Comparison of ENCODE assay signal across 1 cellular context in the genomic region with DNA sequence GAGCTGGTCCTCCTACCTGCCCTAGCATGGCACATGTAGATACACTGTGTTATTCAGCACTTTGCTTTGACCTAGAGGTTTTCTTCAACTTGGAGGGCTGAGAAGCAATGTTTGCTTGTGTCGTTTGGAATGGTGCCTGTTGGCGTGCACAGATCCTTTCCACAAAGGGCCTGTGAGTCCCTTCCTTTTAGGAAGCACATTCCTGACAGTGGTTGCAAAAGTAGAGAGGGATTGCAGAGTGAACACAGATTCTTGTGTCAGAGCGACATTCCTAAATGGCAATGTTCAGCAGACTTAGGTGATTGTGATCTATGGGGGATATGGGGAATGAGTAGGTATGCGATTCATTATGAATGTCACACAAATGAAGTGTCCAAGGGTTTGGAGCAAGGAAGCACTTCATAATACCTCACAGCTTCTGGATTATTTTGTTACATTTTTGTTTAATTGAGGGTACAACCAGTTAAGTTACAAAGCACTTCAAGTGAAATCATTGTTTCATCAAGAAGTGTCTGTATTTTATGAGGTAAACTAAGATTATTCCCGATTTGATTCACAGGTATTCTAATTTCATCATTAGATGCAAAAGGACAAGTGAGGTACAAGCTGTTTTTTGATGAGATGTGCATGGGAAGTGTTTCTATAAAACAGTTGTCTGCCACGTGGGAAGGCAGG.
TF ChIP-seq lines count a peak whose summit lies in the region.

No MANE protein-coding gene starts in this region.

TF ChIP-seq in H1, 55 proteins besides CTCF, POLR2A, EP300 and RAD21:
- TF ChIP-seq TAF7 (optimal IDR thresholded peaks at IDR 0.05; ENCODE audit: borderline replicate concordance, low read depth, low read length) = no peak
- no peak for TF ChIP-seq PHF8 (conservative IDR thresholded peaks at IDR 0.05; ENCODE audit: low read depth, low read length)
- TF ChIP-seq SIRT6 (IDR thresholded peaks at IDR 0.05; ENCODE audit: low read length) = no peak
- TF ChIP-seq RXRA (IDR thresholded peaks at IDR 0.05; ENCODE audit: insufficient read depth, low read depth, low read length) = no peak
- TF ChIP-seq TCF12 (IDR thresholded peaks at IDR 0.05; ENCODE audit: low read depth, low read length) = no peak
- TF ChIP-seq TEAD4 (IDR thresholded peaks at IDR 0.05; ENCODE audit: low read depth, low read length) = no peak
- TF ChIP-seq BACH1 (IDR thresholded peaks at IDR 0.05; ENCODE audit: low read length) = no peak
- no peak for TF ChIP-seq KDM4A (IDR thresholded peaks at IDR 0.05; ENCODE audit: low read depth, low read length, severe bottlenecking)
- TF ChIP-seq RNF2 (IDR thresholded peaks at IDR 0.05; ENCODE audit: borderline replicate concordance, low read depth, low read length, missing control alignments, poor library complexity, severe bottlenecking) = no peak
- TF ChIP-seq KDM5A (IDR thresholded peaks at IDR 0.05; ENCODE audit: low read length) = no peak
